ENCODE assay signal across 1 cellular context in the genomic region with DNA sequence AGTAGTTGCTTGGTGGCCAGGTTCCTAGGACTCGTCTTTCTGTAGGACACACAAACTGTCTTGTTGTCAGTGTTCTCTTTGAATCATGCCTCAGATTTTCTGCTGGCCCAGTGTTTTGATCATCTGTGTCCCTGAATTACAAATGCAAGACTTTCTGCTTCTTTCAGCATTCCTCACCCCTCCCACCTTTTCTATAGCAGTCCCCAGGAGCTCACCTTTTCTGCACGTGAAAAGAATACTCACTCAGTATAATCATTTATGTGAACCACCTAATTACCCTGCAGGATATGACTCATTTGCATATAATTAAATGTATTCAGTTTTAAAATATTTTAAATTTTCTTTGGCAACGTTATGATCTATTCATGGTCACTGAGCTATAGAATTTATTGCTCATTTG.
TF ChIP-seq lines count a peak whose summit lies in the region.

No MANE protein-coding gene starts in this region.

TF ChIP-seq in WTC11, 78 proteins besides CTCF, POLR2A, EP300 and RAD21 (continued from another document):
- TF ChIP-seq STAT6 (CRISPR knock-in tag; conservative IDR thresholded peaks at IDR 0.05; ENCODE audit: low read depth): no peak
- TF ChIP-seq ZNF423 (CRISPR knock-in tag; IDR thresholded peaks at IDR 0.05): no peak
- TF ChIP-seq GABPB1 (CRISPR knock-in tag; IDR thresholded peaks at IDR 0.05): no peak
- no peak for TF ChIP-seq IRF2 (CRISPR knock-in tag; IDR thresholded peaks at IDR 0.05; ENCODE audit: borderline replicate concordance, low read depth)
- TF ChIP-seq, protein P1, sequence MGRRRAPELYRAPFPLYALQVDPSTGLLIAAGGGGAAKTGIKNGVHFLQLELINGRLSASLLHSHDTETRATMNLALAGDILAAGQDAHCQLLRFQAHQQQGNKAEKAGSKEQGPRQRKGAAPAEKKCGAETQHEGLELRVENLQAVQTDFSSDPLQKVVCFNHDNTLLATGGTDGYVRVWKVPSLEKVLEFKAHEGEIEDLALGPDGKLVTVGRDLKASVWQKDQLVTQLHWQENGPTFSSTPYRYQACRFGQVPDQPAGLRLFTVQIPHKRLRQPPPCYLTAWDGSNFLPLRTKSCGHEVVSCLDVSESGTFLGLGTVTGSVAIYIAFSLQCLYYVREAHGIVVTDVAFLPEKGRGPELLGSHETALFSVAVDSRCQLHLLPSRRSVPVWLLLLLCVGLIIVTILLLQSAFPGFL (CRISPR knock-in tag; IDR thresholded peaks at IDR 0.05; ENCODE audit: borderline replicate concordance): no peak
- TF ChIP-seq PRRX2 (CRISPR knock-in tag; IDR thresholded peaks at IDR 0.05): no peak
- no peak for TF ChIP-seq ZNF232 (CRISPR knock-in tag; IDR thresholded peaks at IDR 0.05)
